In the genomic region with DNA sequence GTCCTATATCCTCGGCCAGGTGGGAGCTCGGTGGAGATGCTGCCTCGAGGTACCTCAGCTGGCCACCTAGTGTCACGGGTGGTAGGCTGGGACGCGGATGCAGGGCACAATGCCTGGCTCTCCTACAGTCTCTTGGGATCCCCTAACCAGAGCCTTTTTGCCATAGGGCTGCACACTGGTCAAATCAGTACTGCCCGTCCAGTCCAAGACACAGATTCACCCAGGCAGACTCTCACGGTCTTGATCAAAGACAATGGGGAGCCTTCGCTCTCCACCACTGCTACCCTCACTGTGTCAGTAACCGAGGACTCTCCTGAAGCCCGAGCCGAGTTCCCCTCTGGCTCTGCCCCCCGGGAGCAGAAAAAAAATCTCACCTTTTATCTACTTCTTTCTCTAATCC, we compare ENCODE assay signal across 12 cellular contexts. TPM values are rescaled to one million over a fixed set of nuclear protein-coding genes. Genes with fewer than 3 reads are reported as not detected.
A peak's percentile ranks its signal among the peaks of the same experiment; 100 is the strongest.
DNase-seq lines count a peak whose midpoint lies in the region; ATAC-seq and TF ChIP-seq lines count a peak whose summit lies in the region.
"Had no signal": no experiment of that assay in that cellular context is flagged by ENCODE, and none has a peak within 500 bp of the region (broad histone marks: within the 10 kb centered on the region; RNA-seq: fewer than 3 reads in every experiment).

No MANE protein-coding gene starts in this region.

- no peak overlapping the region for H3K27ac Mint-ChIP-seq in mesothelial cell of epicardium
- H3K27ac Mint-ChIP-seq: activated CD4-positive, alpha-beta T cell treated with anti-CD3 and anti-CD28 coated beads for 36 hours had no signal

- TF ChIP-seq CTCF in breast epithelium (IDR thresholded peaks at IDR 0.05) (no peak), mesothelial cell of epicardium (IDR thresholded peaks at IDR 0.05; ENCODE audit: unreplicated experiment) (no peak), tibial artery (IDR thresholded peaks at IDR 0.05) (no peak)

- intact Hi-C loops in breast epithelium (cut with DNase I; ENCODE audit: low total_unique reads) (no loop called here), tibial artery (cut with DNase I; ENCODE audit: low total_unique reads) (loop anchor here (5.0 kb wide), 1 partner anchor 34 kb away; no protein-coding TSS in a partner anchor), left colon (cut with DNase I, micrococcal nuclease) (loop anchor here in 1 of 2 donors (5.0 kb wide), 1 partner anchor 34 kb away; no protein-coding TSS in a partner anchor)

- no peaks in the 10 kb centered on the region for H3K9me3 Mint-ChIP-seq in mesothelial cell of epicardium

- H3K27me3 ChIP-seq in breast epithelium (no peaks in the 10 kb centered on the region), tibial artery (no peaks in the 10 kb centered on the region)

- H3K4me3 Mint-ChIP-seq in mesothelial cell of epicardium, result peak overlapping the region; percentile 94

- H3K4me1 ChIP-seq in breast epithelium (peaks cover 0 to 14% of the 10 kb centered on the region in 2 donors), tibial artery (peaks cover 0 to 59% (median 39%) of the 10 kb centered on the region in 4 donors)

- H3K27me3 Mint-ChIP-seq in mesothelial cell of epicardium (ENCODE audit: low read depth), result no peaks in the 10 kb centered on the region

- H3K27ac ChIP-seq in breast epithelium, result peak overlapping the region in 1 of 2 donors; percentile 41
- peak overlapping the region in 1 of 2 donors; percentile 84 for H3K27ac ChIP-seq in tibial artery
- H3K27ac ChIP-seq: 22Rv1, neutrophil had no signal

- peaks cover 31% of the 10 kb centered on the region for H3K36me3 Mint-ChIP-seq in mesothelial cell of epicardium

- H3K9me3 ChIP-seq in breast epithelium (no peaks in the 10 kb centered on the region), tibial artery (no peaks in the 10 kb centered on the region)
- H3K9me3 ChIP-seq: neutrophil had no signal

- peaks cover 43% of the 10 kb centered on the region for H3K4me1 Mint-ChIP-seq in mesothelial cell of epicardium

- no peak for ATAC-seq in left colon
- ATAC-seq: activated CD4-positive, alpha-beta T cell treated with anti-CD3 and anti-CD28 coated beads for 36 hours had no signal

- no peaks in the 10 kb centered on the region for H3K36me3 ChIP-seq in breast epithelium
- H3K36me3 ChIP-seq in tibial artery, result no peaks in the 10 kb centered on the region
- H3K36me3 ChIP-seq: neutrophil had no signal

- TF ChIP-seq POLR2A in breast epithelium (IDR thresholded peaks at IDR 0.05), result no peak

- DNase-seq in NCI-H526 (lab: John Stamatoyannopoulos, UW), result peak; percentile 20 to 39
- no peak for DNase-seq in NCI-H526 treated with DMSO at 0.1 percent for 48 hours (lab: John Stamatoyannopoulos, UW)
- no peak for DNase-seq in breast epithelium (ENCODE audit: low spot score in 2 of 2)
- DNase-seq in mesothelial cell of epicardium (ENCODE audit: low spot score in 2 of 2, unreplicated experiment in 2 of 2), result no peak
- no peak for DNase-seq in tibial artery
- DNase-seq in activated naive CD4-positive, alpha-beta T cell (lab: John Stamatoyannopoulos, UW), result no peak
- no peak for DNase-seq in RKO (ENCODE audit: low spot score)
- no peak for DNase-seq in left colon
- DNase-seq: activated CD4-positive, alpha-beta T cell treated with anti-CD3 and anti-CD28 coated beads for 36 hours; NCI-H2107 had no signal

- H3K4me3 ChIP-seq in breast epithelium, result peak overlapping the region; percentile 71 to 78 (median 74)
- H3K4me3 ChIP-seq in tibial artery, result peak overlapping the region; percentile 69 to 74

RNA-seq across cellular contexts. Expression of a gene that starts 2.0 kb away (rescaled TPM):
- total RNA-seq in breast epithelium (10 to 100 TPM; 29.6 to 41.6 (median 35.1) TPM), mesothelial cell of epicardium (80.2 to 82.9 TPM (median 80.6 TPM) in 3 replicates), left colon (10 to 100 TPM; 15.3 to 16.0 TPM)

RNA-seq across cellular contexts. Expression of a gene that starts 7.0 kb away (rescaled TPM):
- total RNA-seq in breast epithelium (1 to 10 TPM; 2.6 to 6.2 (median 6.0) TPM), mesothelial cell of epicardium (5.2 to 6.2 TPM (median 5.2 TPM) in 3 replicates), left colon (under 1 TPM; 0.64 to 0.92 TPM)
- total RNA-seq: activated CD4-positive, alpha-beta T cell treated with anti-CD3 and anti-CD28 coated beads for 36 hours had no signal

RNA-seq across cellular contexts. Expression of a gene that starts 11.1 kb away (rescaled TPM):
- 1 to 10 TPM; 2.1 to 3.5 (median 3.3) TPM for total RNA-seq in breast epithelium
- total RNA-seq in mesothelial cell of epicardium, result 2.6 to 3.5 TPM (median 3.5 TPM) in 3 replicates
- total RNA-seq in left colon, result under 1 TPM; 0.75 to 0.76 TPM
- total RNA-seq: activated CD4-positive, alpha-beta T cell treated with anti-CD3 and anti-CD28 coated beads for 36 hours had no signal

RNA-seq across cellular contexts. Expression of a gene that starts 47.5 kb away (rescaled TPM):
- 10 to 100 TPM in 2 of 3 donors, 1 to 10 TPM in 1; 9.8 to 12.0 (median 11.1) TPM for total RNA-seq in breast epithelium
- 4.1 to 5.2 TPM (median 4.5 TPM) in 3 replicates for total RNA-seq in mesothelial cell of epicardium
- 1 to 10 TPM; 1.8 to 2.0 TPM for total RNA-seq in left colon

RNA-seq across cellular contexts. Expression of a gene that starts 57.0 kb away (rescaled TPM):
- 1 to 10 TPM; 5.0 to 9.8 (median 9.7) TPM for total RNA-seq in breast epithelium
- 5.7 to 6.0 TPM (median 6.0 TPM) in 3 replicates for total RNA-seq in mesothelial cell of epicardium
- 1 to 10 TPM; 1.3 to 2.2 TPM for total RNA-seq in left colon

Comparison
In these comparisons a context has a peak if more than half of its experiments do, and no peak if none do; other contexts are left out.
1. DNase-seq: peak in NCI-H526 (2 of 2); none in NCI-H526 treated with DMSO at 0.1 percent for 48 hours (single experiment), breast epithelium (0 of 2), mesothelial cell of epicardium (0 of 2), tibial artery (0 of 2), activated naive CD4-positive, alpha-beta T cell (0 of 4), RKO (single experiment) and left colon (0 of 2).